In genomic region chr9:676780-677458, GRCh38 we compare ENCODE assay signal across 11 cellular contexts.
DNase-seq lines count a peak whose midpoint lies in the region; ATAC-seq, FAIRE-seq and TF ChIP-seq lines count a peak whose summit lies in the region.
"Had no signal": no experiment of that assay in that cellular context is flagged by ENCODE, and none has a peak within 500 bp of the region (broad histone marks: within the 10 kb centered on the region; RNA-seq: fewer than 3 reads in every experiment).

No MANE protein-coding gene starts in this region.

- no peaks in the 10 kb centered on the region for H3K9me3 Mint-ChIP-seq in stimulated activated effector memory CD8-positive, alpha-beta T cell treated with anti-CD3 and anti-CD28 coated beads, Interleukin-12 subunit alpha, Interleukin-12 subunit beta, amount 100 ng/mL, for 72 hours

- H3K27ac Mint-ChIP-seq in stimulated activated effector memory CD8-positive, alpha-beta T cell treated with anti-CD3 and anti-CD28 coated beads, Interleukin-12 subunit alpha, Interleukin-12 subunit beta, amount 100 ng/mL, for 72 hours: no peak overlapping the region

- H3K36me3 ChIP-seq in gastroesophageal sphincter: no peaks in the 10 kb centered on the region

- no peak for TF ChIP-seq POLR2A in gastroesophageal sphincter (IDR thresholded peaks at IDR 0.05)

- H3K27me3 ChIP-seq in gastroesophageal sphincter: no peaks in the 10 kb centered on the region

- peak overlapping the region; percentile 46 to 83 for H3K4me3 ChIP-seq in gastroesophageal sphincter

- no peak for TF ChIP-seq CTCF in gastroesophageal sphincter (IDR thresholded peaks at IDR 0.05)

- WGBS in gastroesophageal sphincter (ENCODE audit: low coverage in 1 of 2), 2 donors: 52 to 55% methylated on average over 3 of the region's 3 CpGs

- H3K36me3 Mint-ChIP-seq in stimulated activated effector memory CD8-positive, alpha-beta T cell treated with anti-CD3 and anti-CD28 coated beads, Interleukin-12 subunit alpha, Interleukin-12 subunit beta, amount 100 ng/mL, for 72 hours: no peaks in the 10 kb centered on the region

- DNase-seq in NCI-H1417 (lab: John Stamatoyannopoulos, UW) (peak; percentile 2 to 45 (median 38)), NCI-H1417 treated with DMSO at 0.1 percent for 48 hours (lab: John Stamatoyannopoulos, UW) (no peak), RCC 7860 (ENCODE audit: low spot score) (peak; percentile 21), NAMALWA (ENCODE audit: low spot score) (no peak)
- DNase-seq in stimulated activated effector memory CD8-positive, alpha-beta T cell treated with anti-CD3 and anti-CD28 coated beads, Interleukin-12 subunit alpha, Interleukin-12 subunit beta, amount 100 ng/mL, for 72 hours (ENCODE audit: low spot score in 2 of 2): no peak
- DNase-seq: 8988T, amniotic stem cell, left colon had no signal

- peak; percentile 72 for FAIRE-seq in RCC 7860 (lab: Jason Lieb, UNC)

- peaks cover 10% of the 10 kb centered on the region for H3K4me1 Mint-ChIP-seq in stimulated activated effector memory CD8-positive, alpha-beta T cell treated with anti-CD3 and anti-CD28 coated beads, Interleukin-12 subunit alpha, Interleukin-12 subunit beta, amount 100 ng/mL, for 72 hours

- no peaks in the 10 kb centered on the region for H3K9me3 ChIP-seq in gastroesophageal sphincter

- no peak for TF ChIP-seq EP300 in gastroesophageal sphincter (IDR thresholded peaks at IDR 0.05)

- H3K4me1 ChIP-seq in gastroesophageal sphincter: peaks cover 0 to 44% (median 2%) of the 10 kb centered on the region in 3 donors

- H3K27ac ChIP-seq in gastroesophageal sphincter: peak overlapping the region; percentile 78 to 93 (median 83)

- no peak for ATAC-seq in gastroesophageal sphincter
- ATAC-seq in stimulated activated effector memory CD8-positive, alpha-beta T cell treated with anti-CD3 and anti-CD28 coated beads, Interleukin-12 subunit alpha, Interleukin-12 subunit beta, amount 100 ng/mL, for 72 hours: no peak
- no peak for ATAC-seq in GM21381 (IDR thresholded peaks at IDR 0.05; ENCODE audit: unreplicated experiment)
- ATAC-seq in GM21367 (IDR thresholded peaks at IDR 0.05; ENCODE audit: unreplicated experiment): no peak
- ATAC-seq: left colon had no signal

- peak overlapping the region; percentile 40 for H3K4me3 Mint-ChIP-seq in stimulated activated effector memory CD8-positive, alpha-beta T cell treated with anti-CD3 and anti-CD28 coated beads, Interleukin-12 subunit alpha, Interleukin-12 subunit beta, amount 100 ng/mL, for 72 hours

Comparison
In these comparisons a context has a peak if more than half of its experiments do, and no peak if none do; other contexts are left out.
1. DNase-seq: peak in NCI-H1417 (3 of 3) and RCC 7860 (single experiment); none in NCI-H1417 treated with DMSO at 0.1 percent for 48 hours (single experiment), stimulated activated effector memory CD8-positive, alpha-beta T cell treated with anti-CD3 and anti-CD28 coated beads, Interleukin-12 subunit alpha, Interleukin-12 subunit beta, amount 100 ng/mL, for 72 hours (0 of 2) and NAMALWA (single experiment).